Comparison of ENCODE assay signal across 13 cellular contexts in the genomic region with DNA sequence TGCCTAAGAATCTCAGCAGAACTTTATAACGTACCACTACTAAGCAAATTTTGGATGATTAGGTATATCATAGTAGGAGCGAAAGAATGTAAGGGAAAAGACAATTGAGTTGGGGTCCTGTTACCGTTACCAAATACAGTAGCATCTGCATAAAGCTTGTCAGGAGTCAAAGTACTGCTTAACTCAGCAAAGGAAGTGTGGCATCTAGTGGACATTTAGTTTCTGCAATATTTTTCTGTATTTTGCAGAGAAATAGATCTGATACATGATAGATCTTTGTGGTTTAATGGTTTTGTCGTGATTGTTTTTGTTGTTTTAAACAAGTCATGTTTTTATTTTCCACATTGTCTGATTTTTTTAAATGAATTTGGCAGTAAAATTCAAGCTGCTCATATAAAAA.
A peak's percentile ranks its signal among the peaks of the same experiment; 100 is the strongest.
DNase-seq lines count a peak whose midpoint lies in the region; ATAC-seq and TF ChIP-seq lines count a peak whose summit lies in the region.
"Had no signal": no experiment of that assay in that cellular context is flagged by ENCODE, and none has a peak within 500 bp of the region (broad histone marks: within the 10 kb centered on the region; RNA-seq: fewer than 3 reads in every experiment).

No MANE protein-coding gene starts in this region.

- H3K27me3 ChIP-seq in WERI-Rb-1 (ENCODE audit: insufficient read depth, low read depth, severe bottlenecking) (no peaks in the 10 kb centered on the region), right lobe of liver (no peaks in the 10 kb centered on the region)
- H3K27me3 ChIP-seq in CD4-positive, alpha-beta T cell (ENCODE audit: control insufficient read depth, insufficient read depth, low read length), result peaks cover 5% of the 10 kb centered on the region
- H3K27me3 ChIP-seq: gastroesophageal sphincter had no signal

- H3K36me3 ChIP-seq in WERI-Rb-1 (no peaks in the 10 kb centered on the region), right lobe of liver (no peaks in the 10 kb centered on the region)
- H3K36me3 ChIP-seq: gastroesophageal sphincter had no signal

- H3K4me3 ChIP-seq in LNCaP clone FGC (ENCODE audit: low read depth, low read length) (no peak overlapping the region), WERI-Rb-1 (ENCODE audit: low read depth, low read length) (no peak overlapping the region), right lobe of liver (no peak overlapping the region)
- H3K4me3 ChIP-seq: gastroesophageal sphincter, smooth muscle cell had no signal

- no peaks in the 10 kb centered on the region for H3K4me1 ChIP-seq in right lobe of liver
- H3K4me1 ChIP-seq: gastroesophageal sphincter had no signal

- H3K4me3 Mint-ChIP-seq in CD4-positive, alpha-beta T cell, result no peak overlapping the region

- DNase-seq in DMS114 treated with DMSO at 0.1 percent for 48 hours (lab: John Stamatoyannopoulos, UW; ENCODE audit: unreplicated experiment), result peak; percentile 0
- no peak for DNase-seq in LNCaP clone FGC (ENCODE audit: low read depth)
- DNase-seq in WERI-Rb-1, result no peak
- DNase-seq in right lobe of liver, result no peak
- DNase-seq in anterior cingulate cortex (lab: John Stamatoyannopoulos, UW), result no peak
- no peak for DNase-seq in CD4-positive, alpha-beta T cell
- DNase-seq: DMS79, NCI-H2081, SW 1271 had no signal

- H3K27ac Mint-ChIP-seq in CD4-positive, alpha-beta T cell, result no peak overlapping the region

- H3K27ac ChIP-seq in WERI-Rb-1 (no peak overlapping the region), right lobe of liver (no peak overlapping the region)
- no peak overlapping the region for H3K27ac ChIP-seq in CD4-positive, alpha-beta T cell (ENCODE audit: low read depth, low read length)
- H3K27ac ChIP-seq: gastroesophageal sphincter had no signal

- no peaks in the 10 kb centered on the region for H3K4me1 Mint-ChIP-seq in CD4-positive, alpha-beta T cell (ENCODE audit: low read depth)

- CTCF ChIA-PET in CD4-positive, alpha-beta T cell (lab: Charles Lee), result no interaction called here

- peaks cover 15% of the 10 kb centered on the region for H3K27me3 Mint-ChIP-seq in CD4-positive, alpha-beta T cell

- no peak for TF ChIP-seq POLR2A in right lobe of liver (IDR thresholded peaks at IDR 0.05)

- intact Hi-C loops in right lobe of liver (cut with DNase I), result loop anchor here (10.0 kb wide), 2 partner anchors 312 to 332 kb away; no protein-coding TSS in a partner anchor
- intact Hi-C loops in CD4-positive, alpha-beta T cell (cut with DNase I, micrococcal nuclease), result no loop called here

- TF ChIP-seq CTCF in LNCaP clone FGC (IDR thresholded peaks at IDR 0.05; ENCODE audit: control insufficient read depth, extremely low read depth, insufficient read depth) (peak; percentile 82), WERI-Rb-1 (IDR thresholded peaks at IDR 0.05; ENCODE audit: low read depth, low read length) (peak; percentile 32), right lobe of liver (IDR thresholded peaks at IDR 0.05) (peak in 3 of 4 donors; percentile 9 to 24 (median 24))
- no peak for TF ChIP-seq CTCF in CD4-positive, alpha-beta T cell (IDR thresholded peaks at IDR 0.05)

- 16% methylated on average over 4 of the region's 4 CpGs for WGBS in right lobe of liver (ENCODE audit: insufficient coverage, low coverage, low lambda C conversion rate, missing lambda C conversion rate)

- H3K9me3 ChIP-seq in WERI-Rb-1 (ENCODE audit: severe bottlenecking) (no peaks in the 10 kb centered on the region), right lobe of liver (no peaks in the 10 kb centered on the region)
- H3K9me3 ChIP-seq in CD4-positive, alpha-beta T cell (ENCODE audit: control insufficient read depth, low read length), result no peaks in the 10 kb centered on the region
- H3K9me3 ChIP-seq: gastroesophageal sphincter had no signal

- ATAC-seq in right lobe of liver, result no peak
- ATAC-seq in CD4-positive, alpha-beta T cell (ENCODE audit: poor library complexity), result no peak
- ATAC-seq in HG03135 (IDR thresholded peaks at IDR 0.05; ENCODE audit: unreplicated experiment), result no peak
- ATAC-seq in HG02981 (IDR thresholded peaks at IDR 0.05; ENCODE audit: unreplicated experiment), result no peak
- ATAC-seq: gastroesophageal sphincter had no signal

- POLR2A ChIA-PET in CD4-positive, alpha-beta T cell (lab: Charles Lee), result no interaction called here

- H3K36me3 Mint-ChIP-seq in CD4-positive, alpha-beta T cell (ENCODE audit: low read depth), result no peaks in the 10 kb centered on the region

- H3K9me3 Mint-ChIP-seq in CD4-positive, alpha-beta T cell, result no peaks in the 10 kb centered on the region

Comparison
In these comparisons a context has a peak if more than half of its experiments do, and no peak if none do; other contexts are left out.
1. intact Hi-C loops: an anchor here in right lobe of liver (10.0 kb wide); none called in CD4-positive, alpha-beta T cell.